ENCODE assay signal across 15 cellular contexts in the genomic region with DNA sequence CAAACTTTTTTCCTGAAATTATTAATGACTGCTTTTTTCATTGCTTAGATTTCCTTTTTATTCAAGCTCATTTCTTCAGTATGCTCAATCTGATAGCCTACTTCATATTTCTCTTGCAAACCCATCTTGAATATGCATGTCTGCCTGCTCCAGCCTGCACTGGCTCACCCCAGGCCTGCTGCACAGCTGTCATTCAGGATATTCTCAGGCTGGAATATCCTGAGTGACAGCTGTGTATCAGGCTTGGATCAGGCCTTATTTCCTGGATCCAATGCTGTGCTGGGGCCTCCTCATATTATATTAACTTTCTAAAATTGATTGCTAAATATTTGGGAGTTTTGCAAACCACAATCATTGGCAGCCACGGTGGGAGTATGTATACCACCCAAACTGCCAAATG.
DNase-seq lines count a peak whose midpoint lies in the region; ATAC-seq and TF ChIP-seq lines count a peak whose summit lies in the region.
"Had no signal": no experiment of that assay in that cellular context is flagged by ENCODE, and none has a peak within 500 bp of the region (broad histone marks: within the 10 kb centered on the region; RNA-seq: fewer than 3 reads in every experiment).

No MANE protein-coding gene starts in this region.

- H3K36me3 ChIP-seq in OCI-LY7 (ENCODE audit: insufficient read depth, low read length) (no peaks in the 10 kb centered on the region), mucosa of descending colon (ENCODE audit: low read depth) (no peaks in the 10 kb centered on the region)
- H3K36me3 ChIP-seq: BLaER1 treated with 17β-estradiol and CSF1 and Interleukin-3, amounts not matched to agents 10 nM and 100 nM had no signal

- H3K4me3 ChIP-seq in OCI-LY7 (ENCODE audit: low read depth, low read length, poor library complexity, severe bottlenecking) = no peak overlapping the region
- no peak overlapping the region for H3K4me3 ChIP-seq in mucosa of descending colon
- no peak overlapping the region for H3K4me3 ChIP-seq in coronary artery
- no peak overlapping the region for H3K4me3 ChIP-seq in foreskin fibroblast (ENCODE audit: low read depth in 1 of 2, low read length in 2 of 2)
- H3K4me3 ChIP-seq: BLaER1 treated with 17β-estradiol and CSF1 and Interleukin-3, amounts not matched to agents 10 nM and 100 nM; GM23248 had no signal

- H3K27ac ChIP-seq in OCI-LY7 (ENCODE audit: low read depth, low read length, poor library complexity, severe bottlenecking) = no peak overlapping the region
- no peak overlapping the region for H3K27ac ChIP-seq in coronary artery
- H3K27ac ChIP-seq: BLaER1 treated with 17β-estradiol and CSF1 and Interleukin-3, amounts not matched to agents 10 nM and 100 nM; GM23248 had no signal

- peak; percentile 52 for DNase-seq in NCI-H82 (lab: John Stamatoyannopoulos, UW)
- no peak for DNase-seq in NCI-H82 treated with DMSO at 0.1 percent for 48 hours (lab: John Stamatoyannopoulos, UW; ENCODE audit: unreplicated experiment)
- no peak for DNase-seq in OCI-LY7 (ENCODE audit: low spot score)
- DNase-seq in mucosa of descending colon = no peak
- DNase-seq in activated naive CD4-positive, alpha-beta T cell treated with Interleukin-2 at 50 U/mL for 16 hours = no peak
- DNase-seq in coronary artery (ENCODE audit: low spot score) = no peak
- DNase-seq in activated CD8-positive, alpha-beta memory T cell treated with anti-CD3 and anti-CD28 coated beads for 24 hours = no peak
- DNase-seq in foreskin fibroblast = no peak
- DNase-seq: ACHN; Calu3; CD4-positive, CD25-positive, alpha-beta regulatory T cell; DMS153; GM23248 had no signal

- no peak overlapping the region for H3K4me2 ChIP-seq in OCI-LY7 (ENCODE audit: low read length)

- peak; percentile 57 for ATAC-seq in mucosa of descending colon
- ATAC-seq: HCT116 had no signal

- intact Hi-C loops in OCI-LY7 (cut with micrococcal nuclease; ENCODE audit: unreplicated experiment) = no loop called here
- intact Hi-C loops in mucosa of descending colon (cut with DNase I, micrococcal nuclease) = no loop called here

- no TSS peak for BruUV-seq in OCI-LY7 (replicated peaks; lab: Mats Ljungman, UMichigan)

- no peaks in the 10 kb centered on the region for H3K79me2 ChIP-seq in OCI-LY7 (ENCODE audit: insufficient read depth, low read depth, low read length)

- POLR2A ChIA-PET in OCI-LY7 (lab: Charles Lee) = interaction anchor here (1.0 to 1.3 kb wide), 4 partner anchors 9 to 81 kb away, joined by 3 to 5 read pairs (median 3); no protein-coding TSS in a partner anchor

- H2AFZ ChIP-seq in OCI-LY7 (ENCODE audit: low read length) = 0 out of 2 replicates have a peak overlapping the region, but pooled peaks have one; percentile 3
- H2AFZ ChIP-seq: GM23248 had no signal

- H3K9me3 ChIP-seq in OCI-LY7 (ENCODE audit: low read length) = no peaks in the 10 kb centered on the region
- H3K9me3 ChIP-seq in mucosa of descending colon = no peaks in the 10 kb centered on the region
- H3K9me3 ChIP-seq: BLaER1 treated with 17β-estradiol and CSF1 and Interleukin-3, amounts not matched to agents 10 nM and 100 nM had no signal

- no peak for TF ChIP-seq CTCF in OCI-LY7 (conservative IDR thresholded peaks at IDR 0.05; ENCODE audit: low read length)
- no peak for TF ChIP-seq CTCF in mucosa of descending colon (IDR thresholded peaks at IDR 0.05)
- TF ChIP-seq CTCF in coronary artery (IDR thresholded peaks at IDR 0.05) = no peak
- TF ChIP-seq CTCF in foreskin fibroblast (IDR thresholded peaks at IDR 0.05; ENCODE audit: low read depth, low read length) = no peak

- no peaks in the 10 kb centered on the region for H4K20me1 ChIP-seq in OCI-LY7 (ENCODE audit: insufficient read depth, low read length)
- H4K20me1 ChIP-seq: BLaER1 treated with 17β-estradiol and CSF1 and Interleukin-3, amounts not matched to agents 10 nM and 100 nM had no signal

- H3K4me1 ChIP-seq in OCI-LY7 (ENCODE audit: insufficient read depth, low read length, poor library complexity, severe bottlenecking) (no peaks in the 10 kb centered on the region), mucosa of descending colon (ENCODE audit: low read depth) (no peaks in the 10 kb centered on the region)

- CTCF ChIA-PET in OCI-LY7 (lab: Charles Lee; ENCODE audit: unreplicated experiment) = no interaction called here

- H3K9me2 ChIP-seq in OCI-LY7 (ENCODE audit: insufficient read depth, low read length) = no peaks in the 10 kb centered on the region
